Comparison of ENCODE assay signal across 25 cellular contexts in the genomic region with DNA sequence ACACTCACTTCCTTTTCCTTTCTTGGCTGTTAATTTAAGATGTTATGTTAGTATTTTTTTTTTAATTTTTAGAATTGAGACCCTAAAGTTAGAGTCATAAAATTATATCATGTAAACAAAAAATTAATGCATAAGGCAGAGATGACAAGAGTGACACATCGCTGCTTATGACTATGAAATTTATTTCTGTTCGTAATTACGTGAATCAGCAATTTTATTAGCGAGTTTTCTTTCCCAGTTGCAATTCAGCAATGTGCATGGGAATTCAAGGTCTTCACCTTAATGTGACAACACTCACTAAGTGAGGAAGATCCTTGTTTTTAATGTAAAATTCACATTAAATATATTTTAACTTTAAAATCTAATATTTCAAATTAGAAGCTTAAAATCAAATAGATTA.
A peak's percentile ranks its signal among the peaks of the same experiment; 100 is the strongest.
DNase-seq lines count a peak whose midpoint lies in the region; ATAC-seq, FAIRE-seq and TF ChIP-seq lines count a peak whose summit lies in the region.
"Had no signal": no experiment of that assay in that cellular context is flagged by ENCODE, and none has a peak within 500 bp of the region (broad histone marks: within the 10 kb centered on the region; RNA-seq: fewer than 3 reads in every experiment).

No MANE protein-coding gene starts in this region.

- TF ChIP-seq POLR2A in HepG2 (IDR thresholded peaks at IDR 0.05; ENCODE audit: insufficient read depth in 1 of 2, low read depth in 2 of 2, low read length in 2 of 2) (no peak), right lobe of liver (IDR thresholded peaks at IDR 0.05) (no peak)

- DNase-seq in HepG2 (ENCODE audit: low spot score): no peak
- no peak for DNase-seq in right lobe of liver
- peak; percentile 6 for DNase-seq in dedifferentiated amniotic fluid mesenchymal stem cell (ENCODE audit: extremely low spot score)
- DNase-seq in HK-2 (ENCODE audit: unreplicated experiment): no peak
- DNase-seq: ACHN; BE2C; C1 segment of cervical spinal cord; CD4-positive, alpha-beta memory T cell; CD4-positive, CD25-positive, alpha-beta regulatory T cell; CD8-positive, alpha-beta memory T cell; COR-L47; DMS 273 treated with DMSO at 0.1 percent for 48 hours; DMS153; DMS53; DMS79; DND-41; EL; GDM1 had no signal

- WGBS in HepG2 (ENCODE audit: low lambda C conversion rate): 4% methylated on average over 4 of the region's 4 CpGs
- WGBS in right lobe of liver (ENCODE audit: insufficient coverage, low coverage, low lambda C conversion rate, missing lambda C conversion rate): 76% methylated on average over 4 of the region's 4 CpGs

- CTCF ChIA-PET in HepG2 (lab: Yijun Ruan, JAX; ENCODE audit: low intra/inter-chr PET ratio, low total read pairs): no interaction called here

- no peaks in the 10 kb centered on the region for H3K27me3 ChIP-seq in HepG2 (ENCODE audit: control insufficient read depth in 1 of 2, insufficient read depth in 2 of 2, low read length in 2 of 2)
- no peaks in the 10 kb centered on the region for H3K27me3 ChIP-seq in right lobe of liver
- H3K27me3 ChIP-seq: BE2C, BLaER1 had no signal

- no peak overlapping the region for H2AFZ ChIP-seq in HepG2 (ENCODE audit: low read length)

- FAIRE-seq in HepG2 (lab: Jason Lieb, UNC): no peak
- FAIRE-seq: GM12878, GM12892, GM18507, GM19239 had no signal

- no peaks in the 10 kb centered on the region for H3K79me2 ChIP-seq in HepG2 (ENCODE audit: insufficient read depth, low read length)

- no peak overlapping the region for H3K9ac ChIP-seq in HepG2 (ENCODE audit: insufficient read depth, low read depth, low read length)
- H3K9ac ChIP-seq: BLaER1 had no signal

- no peaks in the 10 kb centered on the region for H3K9me3 ChIP-seq in HepG2 (ENCODE audit: low read length)
- no peaks in the 10 kb centered on the region for H3K9me3 ChIP-seq in right lobe of liver
- H3K9me3 ChIP-seq: BE2C, BLaER1 had no signal

- H3K4me3 ChIP-seq in HepG2 (replicated peaks in 1 of 3; ENCODE audit: insufficient read depth in 1 of 3, low read depth in 2 of 3, low read length in 3 of 3) (no peak overlapping the region), right lobe of liver (no peak overlapping the region)
- H3K4me3 ChIP-seq: BLaER1, GM12878 had no signal

- no peaks in the 10 kb centered on the region for H4K20me1 ChIP-seq in HepG2 (ENCODE audit: insufficient read depth, low read length)
- H4K20me1 ChIP-seq: BLaER1 had no signal

- intact Hi-C loops in HepG2 (cut with micrococcal nuclease; ENCODE audit: unreplicated experiment): no loop called here
- intact Hi-C loops in right lobe of liver (cut with DNase I): no loop called here

- no peak for TF ChIP-seq RAD21 in HepG2 (CRISPR knock-in tag; IDR thresholded peaks at IDR 0.05)

- BruUV-seq in HepG2 (replicated peaks; lab: Mats Ljungman, UMichigan): no TSS peak

- in situ Hi-C loops in HepG2 (cut with HindIII; ENCODE audit: extremely low pct_ligation_motif_present, low pct_unique_long_range_greater_than_20kb): no loop called here

- H3K27ac ChIP-seq in HepG2 (ENCODE audit: extremely low read length, insufficient read depth, low read length): no peak overlapping the region
- no peak overlapping the region for H3K27ac ChIP-seq in right lobe of liver
- H3K27ac ChIP-seq: 22Rv1, BLaER1 had no signal

- H3K4me2 ChIP-seq in HepG2 (ENCODE audit: low read depth, low read length): no peak overlapping the region
- H3K4me2 ChIP-seq: BLaER1 had no signal

- ATAC-seq in HepG2 (no peak), right lobe of liver (no peak), GM18868 (IDR thresholded peaks at IDR 0.05; ENCODE audit: unreplicated experiment) (no peak)
- ATAC-seq: GM12878 had no signal

- no peak for TF ChIP-seq CTCF in HepG2 (CRISPR knock-in tag; IDR thresholded peaks at IDR 0.05)
- TF ChIP-seq CTCF in right lobe of liver (IDR thresholded peaks at IDR 0.05): no peak

- H3K36me3 ChIP-seq in HepG2 (replicated peaks in 1 of 2; ENCODE audit: control insufficient read depth in 1 of 2, insufficient read depth in 2 of 2, low read length in 2 of 2) (no peaks in the 10 kb centered on the region), right lobe of liver (no peaks in the 10 kb centered on the region)
- H3K36me3 ChIP-seq: BE2C, BLaER1 had no signal

- H3K4me1 ChIP-seq in HepG2 (ENCODE audit: insufficient read depth, low read length) (no peaks in the 10 kb centered on the region), right lobe of liver (no peaks in the 10 kb centered on the region)
- H3K4me1 ChIP-seq: BLaER1 had no signal

- POLR2A ChIA-PET in HepG2 (lab: Yijun Ruan, JAX): no interaction called here

- TF ChIP-seq EP300 in HepG2 (IDR thresholded peaks at IDR 0.05; ENCODE audit: low read depth in 2 of 2, low read length in 2 of 2): no peak
- TF ChIP-seq EP300 in HepG2 (CRISPR knock-in tag; IDR thresholded peaks at IDR 0.05; ENCODE audit: borderline replicate concordance): no peak

TF ChIP-seq in HepG2, 621 proteins besides CTCF, POLR2A, EP300 and RAD21:
- TF ChIP-seq STAT5B (CRISPR knock-in tag; IDR thresholded peaks at IDR 0.05): no peak
- TF ChIP-seq ZNF180 (CRISPR knock-in tag; IDR thresholded peaks at IDR 0.05; ENCODE audit: borderline replicate concordance, low read depth): no peak
- TF ChIP-seq NCOA5 (CRISPR knock-in tag; IDR thresholded peaks at IDR 0.05): no peak
- TF ChIP-seq MAFF (IDR thresholded peaks at IDR 0.05; ENCODE audit: low read depth, low read length): peak; percentile 60
- TF ChIP-seq, protein P1, sequence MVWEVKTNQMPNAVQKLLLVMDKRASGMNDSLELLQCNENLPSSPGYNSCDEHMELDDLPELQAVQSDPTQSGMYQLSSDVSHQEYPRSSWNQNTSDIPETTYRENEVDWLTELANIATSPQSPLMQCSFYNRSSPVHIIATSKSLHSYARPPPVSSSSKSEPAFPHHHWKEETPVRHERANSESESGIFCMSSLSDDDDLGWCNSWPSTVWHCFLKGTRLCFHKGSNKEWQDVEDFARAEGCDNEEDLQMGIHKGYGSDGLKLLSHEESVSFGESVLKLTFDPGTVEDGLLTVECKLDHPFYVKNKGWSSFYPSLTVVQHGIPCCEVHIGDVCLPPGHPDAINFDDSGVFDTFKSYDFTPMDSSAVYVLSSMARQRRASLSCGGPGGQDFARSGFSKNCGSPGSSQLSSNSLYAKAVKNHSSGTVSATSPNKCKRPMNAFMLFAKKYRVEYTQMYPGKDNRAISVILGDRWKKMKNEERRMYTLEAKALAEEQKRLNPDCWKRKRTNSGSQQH (CRISPR knock-in tag; IDR thresholded peaks at IDR 0.05; ENCODE audit: low read depth): no peak
- no peak for TF ChIP-seq KAT8 (CRISPR knock-in tag; IDR thresholded peaks at IDR 0.05)
- TF ChIP-seq HOXA9 (CRISPR knock-in tag; IDR thresholded peaks at IDR 0.05; ENCODE audit: borderline replicate concordance): no peak
- TF ChIP-seq ZNF687 (CRISPR knock-in tag; IDR thresholded peaks at IDR 0.05): no peak
- TF ChIP-seq ZSCAN9 (CRISPR knock-in tag; IDR thresholded peaks at IDR 0.05; ENCODE audit: borderline replicate concordance): no peak
- TF ChIP-seq ZNF619 (CRISPR knock-in tag; IDR thresholded peaks at IDR 0.05): no peak
- peak in 1 of 2 experiments; percentile 60; a peak in 2 of 4 replicates for TF ChIP-seq MAFK (conservative IDR thresholded peaks at IDR 0.05 in 1 of 2, IDR thresholded peaks at IDR 0.05 in 1 of 2; ENCODE audit: low read length in 2 of 2)
